9 cellular contexts compared by ENCODE assay signal in the genomic region with DNA sequence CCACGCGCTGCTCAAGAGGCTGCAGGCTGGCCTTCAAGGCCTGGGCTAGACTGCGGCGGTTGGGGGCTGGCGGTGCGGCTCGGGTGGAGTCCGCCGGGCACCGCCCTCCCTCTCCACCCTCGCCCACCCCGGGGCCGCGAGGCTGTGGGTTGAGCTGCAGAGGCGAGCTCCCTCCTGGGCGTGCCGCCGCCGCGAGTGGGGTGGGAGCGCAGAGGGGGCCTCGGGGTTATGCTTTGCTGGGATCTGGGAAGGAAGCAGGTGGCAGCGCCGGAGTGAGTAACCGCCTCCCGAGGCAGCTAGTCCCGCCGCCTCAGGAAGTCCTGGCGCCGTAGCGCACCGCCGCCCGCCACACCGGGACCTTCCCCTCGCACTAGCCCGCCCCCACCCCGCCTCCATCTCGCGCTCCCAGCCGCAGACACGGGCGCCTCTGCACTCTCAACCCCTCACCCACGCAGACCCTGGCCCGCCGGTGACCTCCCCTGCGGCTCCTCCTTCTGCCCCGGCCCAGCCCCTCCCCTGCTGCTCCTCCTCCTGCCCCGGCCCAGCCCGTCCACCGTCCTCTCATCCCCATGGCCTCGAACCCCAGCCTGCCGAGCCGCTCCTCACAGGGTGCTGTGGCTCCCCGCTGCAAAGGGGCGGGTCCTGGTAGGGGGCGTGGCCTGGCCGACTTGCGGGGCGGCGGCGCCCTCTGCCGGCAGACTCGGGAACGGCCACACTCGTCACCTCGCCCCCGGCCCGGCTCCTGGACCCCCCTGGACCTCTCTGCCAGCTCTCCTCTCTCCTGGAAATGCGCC. TPM values are rescaled to one million over a fixed set of nuclear protein-coding genes. Genes with fewer than 3 reads are reported as not detected.
A peak's percentile ranks its signal among the peaks of the same experiment; 100 is the strongest.
DNase-seq lines count a peak whose midpoint lies in the region; FAIRE-seq and TF ChIP-seq lines count a peak whose summit lies in the region.
"Had no signal": no experiment of that assay in that cellular context is flagged by ENCODE, and none has a peak within 500 bp of the region (broad histone marks: within the 10 kb centered on the region; RNA-seq: fewer than 3 reads in every experiment).

No MANE protein-coding gene starts in this region.

- H3K4me2 ChIP-seq in neuronal stem cell (ENCODE audit: insufficient read depth, low read length, poor library complexity, severe bottlenecking) = peak overlapping the region; percentile 100

- H2BK15ac ChIP-seq in neuronal stem cell (ENCODE audit: low read length) = peak overlapping the region; percentile 70

- H2BK120ac ChIP-seq in neuronal stem cell (ENCODE audit: low read depth, low read length) = no peak overlapping the region

- H3K9me3 ChIP-seq in neuronal stem cell (replicated peaks in 1 of 2; ENCODE audit: control insufficient read depth in 2 of 2, insufficient read depth in 1 of 2, low read depth in 1 of 2, low read length in 2 of 2) = no peaks in the 10 kb centered on the region

- peak; percentile 98 for TF ChIP-seq RAD21 in Ishikawa (IDR thresholded peaks at IDR 0.05; ENCODE audit: low read depth)

- peak; percentile 39 to 78 for DNase-seq in NCI-H187 (lab: John Stamatoyannopoulos, UW)
- no peak for DNase-seq in NCI-H187 treated with DMSO at 0.1 percent for 48 hours (lab: John Stamatoyannopoulos, UW)
- peak; percentile 89 for DNase-seq in RPMI8226
- peak; percentile 96 for DNase-seq in activated effector memory CD4-positive, alpha-beta T cell treated with anti-CD3 and anti-CD28 coated beads, Interleukin-2, amount 50 U/mL, for 16 hours
- DNase-seq in frontal cortex (ENCODE audit: low spot score in 2 of 2) = peak; percentile 94
- DNase-seq in neuronal stem cell (ENCODE audit: low spot score) = peak; percentile 80
- peak in 44 of 49 donors; percentile 31 to 91 (median 66) for DNase-seq in substantia nigra (lab: John Stamatoyannopoulos, UW)

- no peak overlapping the region for H3K4ac ChIP-seq in neuronal stem cell (ENCODE audit: low read length)

- peak overlapping the region; percentile 97 for H2AFZ ChIP-seq in neuronal stem cell (ENCODE audit: low read length)

- H3K36me3 ChIP-seq in neuronal stem cell (replicated peaks in 1 of 2; ENCODE audit: control insufficient read depth in 2 of 2, insufficient read depth in 2 of 2, low read length in 2 of 2) = no peaks in the 10 kb centered on the region

- no CpG with 5 or more reads among the region's 70 CpGs for WGBS in neuronal stem cell (ENCODE audit: extremely low coverage in 2 of 2, insufficient read length in 2 of 2, insufficient replicate concordance in 1 of 2), 2 donors

- H3K4me3 ChIP-seq in neuronal stem cell (ENCODE audit: low read length in 2 of 2) = peak overlapping the region; percentile 53 to 79

- peaks cover 21 to 22% of the 10 kb centered on the region in 2 donors for H3K4me1 ChIP-seq in neuronal stem cell (ENCODE audit: control insufficient read depth in 2 of 2, insufficient read depth in 1 of 2, low read depth in 1 of 2, low read length in 2 of 2)

- H3K18ac ChIP-seq in neuronal stem cell (ENCODE audit: low read length) = peak overlapping the region; percentile 90

- peaks cover 0 to 23% (median 17%) of the 10 kb centered on the region in 3 experiments for H3K27me3 ChIP-seq in neuronal stem cell (ENCODE audit: control insufficient read depth in 3 of 3, insufficient read depth in 3 of 3, low read depth in 1 of 3, low read length in 3 of 3)

- H4K91ac ChIP-seq in neuronal stem cell (ENCODE audit: low read depth, low read length, poor library complexity) = no peak overlapping the region

- no peak for FAIRE-seq in frontal cortex (lab: Jason Lieb, UNC)
- FAIRE-seq: G401.6 had no signal

- H3K14ac ChIP-seq in neuronal stem cell (ENCODE audit: low read length) = no peak overlapping the region

- no peaks in the 10 kb centered on the region for H3K79me1 ChIP-seq in neuronal stem cell (ENCODE audit: low read depth, low read length)

- no peak overlapping the region for H4K8ac ChIP-seq in neuronal stem cell (ENCODE audit: low read depth, low read length)

- H3K27ac ChIP-seq in neuronal stem cell (replicated peaks; ENCODE audit: low read length) (no peak overlapping the region), substantia nigra (ENCODE audit: low read depth, low read length, poor library complexity, severe bottlenecking) (peak overlapping the region; percentile 58)

- H3K23ac ChIP-seq in neuronal stem cell (ENCODE audit: low read depth, low read length, poor library complexity) = peak overlapping the region; percentile 94

- H2BK12ac ChIP-seq in neuronal stem cell (ENCODE audit: low read length) = no peak overlapping the region

- H2BK5ac ChIP-seq in neuronal stem cell (ENCODE audit: low read length) = no peak overlapping the region

- H2AK5ac ChIP-seq in neuronal stem cell (ENCODE audit: low read depth, low read length) = no peak overlapping the region

- H3K9ac ChIP-seq in neuronal stem cell (ENCODE audit: low read depth, low read length, poor library complexity) = peak overlapping the region; percentile 92

- TF ChIP-seq EP300 in Ishikawa (IDR thresholded peaks at IDR 0.05; ENCODE audit: borderline replicate concordance) = no peak

TF ChIP-seq in Ishikawa, 13 proteins besides CTCF, POLR2A, EP300 and RAD21:
- TF ChIP-seq, protein P1, sequence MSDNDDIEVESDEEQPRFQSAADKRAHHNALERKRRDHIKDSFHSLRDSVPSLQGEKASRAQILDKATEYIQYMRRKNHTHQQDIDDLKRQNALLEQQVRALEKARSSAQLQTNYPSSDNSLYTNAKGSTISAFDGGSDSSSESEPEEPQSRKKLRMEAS (IDR thresholded peaks at IDR 0.05) = peak; percentile 68
- TF ChIP-seq YY1 (IDR thresholded peaks at IDR 0.05; ENCODE audit: low read depth) = no peak; the same call in 1 of the 2 replicates
- no peak for TF ChIP-seq FOXM1 (IDR thresholded peaks at IDR 0.05; ENCODE audit: borderline replicate concordance, low read depth)
- TF ChIP-seq CREB1 (IDR thresholded peaks at IDR 0.05; ENCODE audit: low read depth) = no peak
- no peak for TF ChIP-seq NFIC (IDR thresholded peaks at IDR 0.05)
- TF ChIP-seq TAF1 (IDR thresholded peaks at IDR 0.05; ENCODE audit: low read depth) = no peak
- TF ChIP-seq TCF12 (IDR thresholded peaks at IDR 0.05; ENCODE audit: low read depth) = peak; percentile 10; the same call in 1 of the 2 replicates
- TF ChIP-seq CEBPB (IDR thresholded peaks at IDR 0.05) = no peak
- TF ChIP-seq ZBTB7A (IDR thresholded peaks at IDR 0.05; ENCODE audit: low read depth) = peak; percentile 100
- TF ChIP-seq, protein P2, sequence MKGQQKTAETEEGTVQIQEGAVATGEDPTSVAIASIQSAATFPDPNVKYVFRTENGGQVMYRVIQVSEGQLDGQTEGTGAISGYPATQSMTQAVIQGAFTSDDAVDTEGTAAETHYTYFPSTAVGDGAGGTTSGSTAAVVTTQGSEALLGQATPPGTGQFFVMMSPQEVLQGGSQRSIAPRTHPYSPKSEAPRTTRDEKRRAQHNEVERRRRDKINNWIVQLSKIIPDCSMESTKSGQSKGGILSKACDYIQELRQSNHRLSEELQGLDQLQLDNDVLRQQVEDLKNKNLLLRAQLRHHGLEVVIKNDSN (IDR thresholded peaks at IDR 0.05) = 0 out of 2 replicates have a peak, but pooled peaks have one; percentile 17
- TF ChIP-seq, protein P3, sequence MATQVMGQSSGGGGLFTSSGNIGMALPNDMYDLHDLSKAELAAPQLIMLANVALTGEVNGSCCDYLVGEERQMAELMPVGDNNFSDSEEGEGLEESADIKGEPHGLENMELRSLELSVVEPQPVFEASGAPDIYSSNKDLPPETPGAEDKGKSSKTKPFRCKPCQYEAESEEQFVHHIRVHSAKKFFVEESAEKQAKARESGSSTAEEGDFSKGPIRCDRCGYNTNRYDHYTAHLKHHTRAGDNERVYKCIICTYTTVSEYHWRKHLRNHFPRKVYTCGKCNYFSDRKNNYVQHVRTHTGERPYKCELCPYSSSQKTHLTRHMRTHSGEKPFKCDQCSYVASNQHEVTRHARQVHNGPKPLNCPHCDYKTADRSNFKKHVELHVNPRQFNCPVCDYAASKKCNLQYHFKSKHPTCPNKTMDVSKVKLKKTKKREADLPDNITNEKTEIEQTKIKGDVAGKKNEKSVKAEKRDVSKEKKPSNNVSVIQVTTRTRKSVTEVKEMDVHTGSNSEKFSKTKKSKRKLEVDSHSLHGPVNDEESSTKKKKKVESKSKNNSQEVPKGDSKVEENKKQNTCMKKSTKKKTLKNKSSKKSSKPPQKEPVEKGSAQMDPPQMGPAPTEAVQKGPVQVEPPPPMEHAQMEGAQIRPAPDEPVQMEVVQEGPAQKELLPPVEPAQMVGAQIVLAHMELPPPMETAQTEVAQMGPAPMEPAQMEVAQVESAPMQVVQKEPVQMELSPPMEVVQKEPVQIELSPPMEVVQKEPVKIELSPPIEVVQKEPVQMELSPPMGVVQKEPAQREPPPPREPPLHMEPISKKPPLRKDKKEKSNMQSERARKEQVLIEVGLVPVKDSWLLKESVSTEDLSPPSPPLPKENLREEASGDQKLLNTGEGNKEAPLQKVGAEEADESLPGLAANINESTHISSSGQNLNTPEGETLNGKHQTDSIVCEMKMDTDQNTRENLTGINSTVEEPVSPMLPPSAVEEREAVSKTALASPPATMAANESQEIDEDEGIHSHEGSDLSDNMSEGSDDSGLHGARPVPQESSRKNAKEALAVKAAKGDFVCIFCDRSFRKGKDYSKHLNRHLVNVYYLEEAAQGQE (IDR thresholded peaks at IDR 0.05; ENCODE audit: low read depth) = no peak
- TF ChIP-seq EGR1 (IDR thresholded peaks at IDR 0.05) = peak; percentile 4; the same call in 1 of the 2 replicates
- no peak; the same call in 1 of the 2 replicates for TF ChIP-seq TEAD4 (IDR thresholded peaks at IDR 0.05)
TF ChIP-seq in Ishikawa: peak in this region for 5.

RNA-seq across cellular contexts. Expression of a gene that starts 16.6 kb away (rescaled TPM):
- 2.4 TPM for total RNA-seq in frontal cortex
- polyA plus RNA-seq in neuronal stem cell (2013, experiment 1 of 2) = 11.1 TPM
- 10.9 TPM for polyA plus RNA-seq in neuronal stem cell (2013, experiment 2 of 2)

RNA-seq across cellular contexts. Expression of a gene that starts 27.9 kb away (rescaled TPM):
- total RNA-seq in frontal cortex = 5.3 TPM
- 46.2 TPM for polyA plus RNA-seq in neuronal stem cell (2013, experiment 1 of 2)
- polyA plus RNA-seq in neuronal stem cell (2013, experiment 2 of 2) = 44.5 TPM

RNA-seq across cellular contexts. Expression of a gene that starts 46.4 kb away (rescaled TPM):
- 26.5 TPM for total RNA-seq in frontal cortex
- polyA plus RNA-seq in neuronal stem cell (2013, experiment 1 of 2) = 16.4 TPM
- 15.2 TPM for polyA plus RNA-seq in neuronal stem cell (2013, experiment 2 of 2)

RNA-seq across cellular contexts. Expression of a gene that starts 56.1 kb away (rescaled TPM):
- not detected for total RNA-seq in frontal cortex
- 0.38 TPM for polyA plus RNA-seq in neuronal stem cell (2013, experiment 1 of 2)
- 0.18 TPM for polyA plus RNA-seq in neuronal stem cell (2013, experiment 2 of 2)
